Comparison of ENCODE assay signal across 1 cellular context in genomic region chr1:167441222-167441621, GRCh38.
TF ChIP-seq lines count a peak whose summit lies in the region.

No MANE protein-coding gene starts in this region.

TF ChIP-seq in H1, 55 proteins besides CTCF, POLR2A, EP300 and RAD21 (continued from another document):
- TF ChIP-seq GTF2F1 (IDR thresholded peaks at IDR 0.05; ENCODE audit: borderline replicate concordance, low read depth, low read length), result no peak
- no peak for TF ChIP-seq KDM5A (IDR thresholded peaks at IDR 0.05; ENCODE audit: low read length)
- no peak for TF ChIP-seq BCL11A (IDR thresholded peaks at IDR 0.05; ENCODE audit: low read depth in 2 of 2, low read length in 2 of 2)
- no peak for TF ChIP-seq POU5F1 (IDR thresholded peaks at IDR 0.05; ENCODE audit: low read depth, low read length)
- no peak for TF ChIP-seq SP1 (IDR thresholded peaks at IDR 0.05; ENCODE audit: low read depth, low read length)
- TF ChIP-seq HDAC6 (IDR thresholded peaks at IDR 0.05; ENCODE audit: low read depth, low read length), result no peak
- TF ChIP-seq SP4 (IDR thresholded peaks at IDR 0.05; ENCODE audit: low read length), result no peak
- no peak for TF ChIP-seq SP2 (IDR thresholded peaks at IDR 0.05; ENCODE audit: low read length)
- TF ChIP-seq HDAC2 (IDR thresholded peaks at IDR 0.05; ENCODE audit: borderline replicate concordance in 1 of 2, low read depth in 2 of 2, low read length in 2 of 2), result no peak
TF ChIP-seq in H1: peak in this region for 0.
